ENCODE assay signal across 18 cellular contexts in genomic region chr19:11359421-11359820, GRCh38. TPM values are rescaled to one million over a fixed set of nuclear protein-coding genes. Genes with fewer than 3 reads are reported as not detected.
DNase-seq lines count a peak whose midpoint lies in the region; ATAC-seq, FAIRE-seq and TF ChIP-seq lines count a peak whose summit lies in the region.
"Had no signal": no experiment of that assay in that cellular context is flagged by ENCODE, and none has a peak within 500 bp of the region (broad histone marks: within the 10 kb centered on the region; RNA-seq: fewer than 3 reads in every experiment).

No MANE protein-coding gene starts in this region.

- no peak overlapping the region for H3K9ac ChIP-seq in HepG2 (ENCODE audit: insufficient read depth, low read depth, low read length)
- H3K9ac ChIP-seq: BLaER1 treated with 17β-estradiol and CSF1 and Interleukin-3, amounts not matched to agents 10 nM and 100 nM had no signal

- in situ Hi-C loops in HepG2 (cut with HindIII; ENCODE audit: extremely low pct_ligation_motif_present, low pct_unique_long_range_greater_than_20kb): no loop called here

- CTCF ChIA-PET in PC-9 (lab: Charles Lee) (no interaction called here), HepG2 (lab: Yijun Ruan, JAX; ENCODE audit: low intra/inter-chr PET ratio, low total read pairs) (no interaction called here)

- no peak for FAIRE-seq in HepG2 (lab: Jason Lieb, UNC)
- FAIRE-seq: H54 had no signal

- H3K9me3 Mint-ChIP-seq in type B pancreatic cell: no peaks in the 10 kb centered on the region
- H3K9me3 Mint-ChIP-seq: CD8-positive, alpha-beta T cell; GM23338 had no signal

- H3K4me1 Mint-ChIP-seq in type B pancreatic cell (ENCODE audit: unreplicated experiment): peaks cover 13% of the 10 kb centered on the region

- peaks cover 6% of the 10 kb centered on the region for H4K20me1 ChIP-seq in PC-9 (ENCODE audit: insufficient read depth)
- H4K20me1 ChIP-seq in HepG2 (ENCODE audit: insufficient read depth, low read length): no peaks in the 10 kb centered on the region

- H3K36me3 ChIP-seq in PC-9 (ENCODE audit: low read depth) (peaks cover 5% of the 10 kb centered on the region; the same call in 1 of the 2 replicates), HepG2 (replicated peaks in 1 of 2; ENCODE audit: control insufficient read depth in 1 of 2, insufficient read depth in 2 of 2, low read length in 2 of 2) (no peaks in the 10 kb centered on the region; a peak in 1 of 5 replicates)

- no peaks in the 10 kb centered on the region for H3K27me3 ChIP-seq in PC-9 (ENCODE audit: insufficient read depth, low read depth)
- no peaks in the 10 kb centered on the region for H3K27me3 ChIP-seq in HepG2 (ENCODE audit: control insufficient read depth in 1 of 2, insufficient read depth in 2 of 2, low read length in 2 of 2)
- H3K27me3 ChIP-seq: BLaER1 treated with 17β-estradiol and CSF1 and Interleukin-3, amounts not matched to agents 10 nM and 100 nM had no signal

- POLR2A ChIA-PET in PC-9 (lab: Charles Lee; ENCODE audit: unreplicated experiment): no interaction called here
- POLR2A ChIA-PET in HepG2 (lab: Yijun Ruan, JAX): no interaction called here

- no TSS peak for BruUV-seq in PC-9 (replicated peaks; lab: Mats Ljungman, UMichigan)
- BruUV-seq in HepG2 (replicated peaks; lab: Mats Ljungman, UMichigan): no TSS peak

- no peak overlapping the region for H2AFZ ChIP-seq in PC-9
- no peak overlapping the region for H2AFZ ChIP-seq in HepG2 (ENCODE audit: low read length)
- H2AFZ ChIP-seq: GM23338 had no signal

- H3K36me3 Mint-ChIP-seq in type B pancreatic cell: no peaks in the 10 kb centered on the region

- TF ChIP-seq POLR2A in HepG2 (IDR thresholded peaks at IDR 0.05; ENCODE audit: insufficient read depth in 1 of 2, low read depth in 2 of 2, low read length in 2 of 2): no peak

- H3K27ac ChIP-seq in PC-9: no peak overlapping the region
- H3K27ac ChIP-seq in HepG2 (ENCODE audit: extremely low read length, insufficient read depth, low read length): no peak overlapping the region
- H3K27ac ChIP-seq: BLaER1 treated with 17β-estradiol and CSF1 and Interleukin-3, amounts not matched to agents 10 nM and 100 nM had no signal

- TF ChIP-seq CTCF in PC-9 (conservative IDR thresholded peaks at IDR 0.05): no peak
- no peak for TF ChIP-seq CTCF in epithelial cell of esophagus (IDR thresholded peaks at IDR 0.05; ENCODE audit: insufficient read depth, low read depth, low read length, missing control alignments)
- no peak for TF ChIP-seq CTCF in HepG2 (CRISPR knock-in tag; IDR thresholded peaks at IDR 0.05)
- no peak for TF ChIP-seq CTCF in type B pancreatic cell (conservative IDR thresholded peaks at IDR 0.05)

- H3K4me3 ChIP-seq in PC-9: no peak overlapping the region
- no peak overlapping the region for H3K4me3 ChIP-seq in epithelial cell of esophagus (ENCODE audit: low read length)
- no peak overlapping the region for H3K4me3 ChIP-seq in HepG2 (replicated peaks in 1 of 3; ENCODE audit: insufficient read depth in 1 of 3, low read depth in 2 of 3, low read length in 3 of 3)
- H3K4me3 ChIP-seq: BLaER1 treated with 17β-estradiol and CSF1 and Interleukin-3, amounts not matched to agents 10 nM and 100 nM; GM23338 had no signal

- peak overlapping the region; percentile 36 for H3K4me3 Mint-ChIP-seq in type B pancreatic cell
- H3K4me3 Mint-ChIP-seq: B cell; CD8-positive, alpha-beta T cell; GM23338 had no signal

- H3K9me3 ChIP-seq in PC-9 (ENCODE audit: insufficient read depth, low read depth): no peaks in the 10 kb centered on the region
- no peaks in the 10 kb centered on the region for H3K9me3 ChIP-seq in HepG2 (ENCODE audit: low read length)
- H3K9me3 ChIP-seq: BLaER1 treated with 17β-estradiol and CSF1 and Interleukin-3, amounts not matched to agents 10 nM and 100 nM had no signal

- peaks cover 40% of the 10 kb centered on the region for H3K27me3 Mint-ChIP-seq in type B pancreatic cell

- no peaks in the 10 kb centered on the region for H3K9me2 ChIP-seq in PC-9 (ENCODE audit: insufficient read depth)

- H3K27ac Mint-ChIP-seq in type B pancreatic cell: no peak overlapping the region
- H3K27ac Mint-ChIP-seq: B cell; CD8-positive, alpha-beta T cell; GM23338 had no signal

- no peak for TF ChIP-seq RAD21 in HepG2 (CRISPR knock-in tag; IDR thresholded peaks at IDR 0.05)

- H3F3A ChIP-seq in PC-9 (ENCODE audit: insufficient read depth, low read depth): peaks cover 30% of the 10 kb centered on the region; the same call in 1 of the 2 replicates

- DNase-seq in PC-9: peak; percentile 61 to 77
- DNase-seq in epithelial cell of esophagus (ENCODE audit: low read depth): peak; percentile 53
- no peak for DNase-seq in HepG2 (ENCODE audit: low spot score)
- DNase-seq in type B pancreatic cell (ENCODE audit: extremely low spot score, unreplicated experiment): no peak
- DNase-seq in DMS53 treated with DMSO at 0.1 percent for 48 hours (lab: John Stamatoyannopoulos, UW; ENCODE audit: unreplicated experiment): no peak
- DNase-seq in globus pallidus (ENCODE audit: low spot score): no peak
- no peak for DNase-seq in glomerular visceral epithelial cell (ENCODE audit: extremely low spot score)
- DNase-seq: Calu3; CD8-positive, alpha-beta T cell; DMS 273 treated with DMSO at 0.1 percent for 48 hours; DMS79 treated with DMSO at 0.1 percent for 48 hours; HCEC 1CT; IMR-90 had no signal

- 92% methylated on average over 8 of the region's 11 CpGs for WGBS in HepG2 (ENCODE audit: low lambda C conversion rate)

- no peak for TF ChIP-seq EP300 in HepG2 (IDR thresholded peaks at IDR 0.05; ENCODE audit: low read depth in 2 of 2, low read length in 2 of 2)
- TF ChIP-seq EP300 in HepG2 (CRISPR knock-in tag; IDR thresholded peaks at IDR 0.05; ENCODE audit: borderline replicate concordance): no peak

- intact Hi-C loops in PC-9 (cut with micrococcal nuclease; ENCODE audit: unreplicated experiment) (no loop called here), HepG2 (cut with micrococcal nuclease; ENCODE audit: unreplicated experiment) (no loop called here)

- ATAC-seq in HepG2: no peak
- ATAC-seq: CD8-positive, alpha-beta T cell; GM23338 had no signal

- H3K4me1 ChIP-seq in PC-9 (replicated peaks; ENCODE audit: insufficient read depth): peaks cover 25% of the 10 kb centered on the region
- H3K4me1 ChIP-seq in HepG2 (ENCODE audit: insufficient read depth, low read length): peaks cover 10% of the 10 kb centered on the region

- H3K79me2 ChIP-seq in PC-9 (ENCODE audit: low read depth) (peaks cover 7% of the 10 kb centered on the region), HepG2 (ENCODE audit: insufficient read depth, low read length) (no peaks in the 10 kb centered on the region)

- no peak overlapping the region; the same call in 1 of the 2 replicates for H3K4me2 ChIP-seq in PC-9
- no peak overlapping the region for H3K4me2 ChIP-seq in HepG2 (ENCODE audit: low read depth, low read length)
- H3K4me2 ChIP-seq: BLaER1 treated with 17β-estradiol and CSF1 and Interleukin-3, amounts not matched to agents 10 nM and 100 nM; GM23338 had no signal

RNA-seq across cellular contexts. Expression of gene PLPPR2, which starts 4.2 kb away (rescaled TPM):
- total RNA-seq in PC-9 (2021) (25.2 and 30.4 TPM in 2 replicates), HepG2 (2016; rRNA removed; fragmentation: Illumina TruSeq; extraction: Trizol) (0.77 and 1.5 TPM in 2 replicates), type B pancreatic cell (ENCODE audit: low replicate concordance) (11.1 and 15.9 TPM in 2 replicates)
- total RNA-seq in HepG2 (2016; cell fraction: cytosol; rRNA removed; fragmentation: Illumina TruSeq; extraction: Trizol; ENCODE audit: low read depth): 1.2 and 1.3 TPM in 2 replicates
- total RNA-seq in HepG2 (2016; cell fraction: insoluble cytoplasmic fraction; rRNA removed; fragmentation: Illumina TruSeq; extraction: Trizol): 0.70 and 1.3 TPM in 2 replicates
- 1.9 and 3.1 TPM in 2 replicates for total RNA-seq in HepG2 (2016; cell fraction: membrane; rRNA removed; fragmentation: Illumina TruSeq; extraction: Trizol)
- 1.1 and 1.8 TPM in 2 replicates for total RNA-seq in HepG2 (2016; cell fraction: nucleus; rRNA removed; fragmentation: Illumina TruSeq; extraction: Trizol)
- polyA plus RNA-seq in HepG2 (2011; rRNA removed): 2.1 and 4.2 TPM in 2 replicates
- 1.9 and 2.5 TPM in 2 replicates for polyA plus RNA-seq in HepG2 (2011; cell fraction: cytosol; rRNA removed)
- polyA plus RNA-seq in HepG2 (2011; cell fraction: nucleus; rRNA removed): 17.0 and 17.4 TPM in 2 replicates
- polyA plus RNA-seq in HepG2 (2012): 3.2 and 4.3 TPM in 2 replicates
- 2.2 and 3.3 TPM in 2 replicates for polyA plus RNA-seq in HepG2 (2016; cell fraction: cytosol; fragmentation: Illumina TruSeq; extraction: Trizol; ENCODE audit: low read depth)
- polyA plus RNA-seq in HepG2 (2016; cell fraction: insoluble cytoplasmic fraction; fragmentation: Illumina TruSeq; extraction: Trizol; ENCODE audit: low read depth): 1.3 and 2.2 TPM in 2 replicates
- 4.4 and 5.3 TPM in 2 replicates for polyA plus RNA-seq in HepG2 (2016; cell fraction: membrane; fragmentation: Illumina TruSeq; extraction: Trizol; ENCODE audit: low read depth)
- polyA plus RNA-seq in HepG2 (2016; cell fraction: nucleus; fragmentation: Illumina TruSeq; extraction: Trizol; ENCODE audit: insufficient read depth, low read depth): 3.3 and 4.8 TPM in 2 replicates
- polyA minus RNA-seq in HepG2 (2011; rRNA and poly(A)+ RNA removed; ENCODE audit: low replicate concordance): 7.2 and 7.3 TPM in 2 replicates
- 1.3 and 2.5 TPM in 2 replicates for polyA minus RNA-seq in HepG2 (2011; cell fraction: cytosol; rRNA and poly(A)+ RNA removed)
- polyA minus RNA-seq in HepG2 (2011; cell fraction: nucleus; rRNA and poly(A)+ RNA removed): 2.8 and 4.7 TPM in 2 replicates

RNA-seq across cellular contexts. Expression of gene CCDC159, which starts 13.1 kb away (rescaled TPM):
- total RNA-seq in PC-9 (2021): 9.4 and 13.7 TPM in 2 replicates
- 1.2 and 1.7 TPM in 2 replicates for total RNA-seq in HepG2 (2016; rRNA removed; fragmentation: Illumina TruSeq; extraction: Trizol)
- 0.81 and 0.88 TPM in 2 replicates for total RNA-seq in HepG2 (2016; cell fraction: cytosol; rRNA removed; fragmentation: Illumina TruSeq; extraction: Trizol; ENCODE audit: low read depth)
- 0.82 and 1.3 TPM in 2 replicates for total RNA-seq in HepG2 (2016; cell fraction: insoluble cytoplasmic fraction; rRNA removed; fragmentation: Illumina TruSeq; extraction: Trizol)
- 1.4 and 1.9 TPM in 2 replicates for total RNA-seq in HepG2 (2016; cell fraction: membrane; rRNA removed; fragmentation: Illumina TruSeq; extraction: Trizol)
- 2.7 and 4.7 TPM in 2 replicates for total RNA-seq in HepG2 (2016; cell fraction: nucleus; rRNA removed; fragmentation: Illumina TruSeq; extraction: Trizol)
- polyA plus RNA-seq in HepG2 (2011; rRNA removed): 6.3 and 9.1 TPM in 2 replicates
- 2.8 and 3.3 TPM in 2 replicates for polyA plus RNA-seq in HepG2 (2011; cell fraction: cytosol; rRNA removed)
- polyA plus RNA-seq in HepG2 (2011; cell fraction: nucleus; rRNA removed): 44.4 and 50.4 TPM in 2 replicates
- polyA plus RNA-seq in HepG2 (2012): 4.5 and 6.5 TPM in 2 replicates
- 1.7 and 2.1 TPM in 2 replicates for polyA plus RNA-seq in HepG2 (2016; cell fraction: cytosol; fragmentation: Illumina TruSeq; extraction: Trizol; ENCODE audit: low read depth)
- polyA plus RNA-seq in HepG2 (2016; cell fraction: insoluble cytoplasmic fraction; fragmentation: Illumina TruSeq; extraction: Trizol; ENCODE audit: low read depth): 2.2 TPM in 2 replicates
- polyA plus RNA-seq in HepG2 (2016; cell fraction: membrane; fragmentation: Illumina TruSeq; extraction: Trizol; ENCODE audit: low read depth): 1.5 and 2.1 TPM in 2 replicates
- polyA plus RNA-seq in HepG2 (2016; cell fraction: nucleus; fragmentation: Illumina TruSeq; extraction: Trizol; ENCODE audit: insufficient read depth, low read depth): 8.6 and 11.0 TPM in 2 replicates
- 2.6 and 3.3 TPM in 2 replicates for polyA minus RNA-seq in HepG2 (2011; rRNA and poly(A)+ RNA removed; ENCODE audit: low replicate concordance)
- polyA minus RNA-seq in HepG2 (2011; cell fraction: cytosol; rRNA and poly(A)+ RNA removed): 0.97 TPM in 1 of 2 replicates, not detected in the other
- 7.0 and 7.8 TPM in 2 replicates for polyA minus RNA-seq in HepG2 (2011; cell fraction: nucleus; rRNA and poly(A)+ RNA removed)
- 9.6 and 12.1 TPM in 2 replicates for total RNA-seq in type B pancreatic cell (ENCODE audit: low replicate concordance)
- total RNA-seq: HT1080 had no signal

RNA-seq across cellular contexts. Expression of gene TMEM205, which starts 13.4 kb away (rescaled TPM):
- total RNA-seq in PC-9 (2021): 80.3 and 90.6 TPM in 2 replicates
- 22.8 and 45.5 TPM in 2 replicates for total RNA-seq in HepG2 (2016; rRNA removed; fragmentation: Illumina TruSeq; extraction: Trizol)
- 23.9 and 36.8 TPM in 2 replicates for total RNA-seq in HepG2 (2016; cell fraction: cytosol; rRNA removed; fragmentation: Illumina TruSeq; extraction: Trizol; ENCODE audit: low read depth)
- total RNA-seq in HepG2 (2016; cell fraction: insoluble cytoplasmic fraction; rRNA removed; fragmentation: Illumina TruSeq; extraction: Trizol): 26.6 and 43.5 TPM in 2 replicates
- 20.5 and 27.0 TPM in 2 replicates for total RNA-seq in HepG2 (2016; cell fraction: membrane; rRNA removed; fragmentation: Illumina TruSeq; extraction: Trizol)
- 40.9 and 45.4 TPM in 2 replicates for total RNA-seq in HepG2 (2016; cell fraction: nucleus; rRNA removed; fragmentation: Illumina TruSeq; extraction: Trizol)
- 98.7 and 119 TPM in 2 replicates for polyA plus RNA-seq in HepG2 (2011; rRNA removed)
- polyA plus RNA-seq in HepG2 (2011; cell fraction: cytosol; rRNA removed): 206 and 218 TPM in 2 replicates
- 131 and 158 TPM in 2 replicates for polyA plus RNA-seq in HepG2 (2011; cell fraction: nucleus; rRNA removed)
- 57.4 and 59.1 TPM in 2 replicates for polyA plus RNA-seq in HepG2 (2012)
- polyA plus RNA-seq in HepG2 (2016; cell fraction: cytosol; fragmentation: Illumina TruSeq; extraction: Trizol; ENCODE audit: low read depth): 31.8 and 38.8 TPM in 2 replicates
- 33.6 and 35.9 TPM in 2 replicates for polyA plus RNA-seq in HepG2 (2016; cell fraction: insoluble cytoplasmic fraction; fragmentation: Illumina TruSeq; extraction: Trizol; ENCODE audit: low read depth)
- polyA plus RNA-seq in HepG2 (2016; cell fraction: membrane; fragmentation: Illumina TruSeq; extraction: Trizol; ENCODE audit: low read depth): 24.0 and 30.5 TPM in 2 replicates
- polyA plus RNA-seq in HepG2 (2016; cell fraction: nucleus; fragmentation: Illumina TruSeq; extraction: Trizol; ENCODE audit: insufficient read depth, low read depth): 71.8 and 88.8 TPM in 2 replicates
- polyA minus RNA-seq in HepG2 (2011; rRNA and poly(A)+ RNA removed; ENCODE audit: low replicate concordance): 48.8 and 93.8 TPM in 2 replicates
- 25.0 and 36.6 TPM in 2 replicates for polyA minus RNA-seq in HepG2 (2011; cell fraction: cytosol; rRNA and poly(A)+ RNA removed)
- 8.2 and 12.7 TPM in 2 replicates for polyA minus RNA-seq in HepG2 (2011; cell fraction: nucleus; rRNA and poly(A)+ RNA removed)
- total RNA-seq in type B pancreatic cell (ENCODE audit: low replicate concordance): 58.6 and 68.3 TPM in 2 replicates

RNA-seq across cellular contexts. Expression of gene SWSAP1, which starts 15.0 kb away (rescaled TPM):
- total RNA-seq in PC-9 (2021) (4.6 and 4.8 TPM in 2 replicates), HepG2 (2016; rRNA removed; fragmentation: Illumina TruSeq; extraction: Trizol) (3.1 and 3.3 TPM in 2 replicates), type B pancreatic cell (ENCODE audit: low replicate concordance) (2.7 and 4.3 TPM in 2 replicates)
- total RNA-seq in HepG2 (2016; cell fraction: cytosol; rRNA removed; fragmentation: Illumina TruSeq; extraction: Trizol; ENCODE audit: low read depth): 0.81 and 1.5 TPM in 2 replicates
- total RNA-seq in HepG2 (2016; cell fraction: insoluble cytoplasmic fraction; rRNA removed; fragmentation: Illumina TruSeq; extraction: Trizol): 3.1 and 3.4 TPM in 2 replicates
- total RNA-seq in HepG2 (2016; cell fraction: membrane; rRNA removed; fragmentation: Illumina TruSeq; extraction: Trizol): 1.9 and 2.2 TPM in 2 replicates
- total RNA-seq in HepG2 (2016; cell fraction: nucleus; rRNA removed; fragmentation: Illumina TruSeq; extraction: Trizol): 1.3 and 2.3 TPM in 2 replicates
- 2.7 and 3.9 TPM in 2 replicates for polyA plus RNA-seq in HepG2 (2011; rRNA removed)
- 2.3 and 3.3 TPM in 2 replicates for polyA plus RNA-seq in HepG2 (2011; cell fraction: cytosol; rRNA removed)
- 4.9 and 5.4 TPM in 2 replicates for polyA plus RNA-seq in HepG2 (2011; cell fraction: nucleus; rRNA removed)
- polyA plus RNA-seq in HepG2 (2012): 1.5 and 1.6 TPM in 2 replicates
- polyA plus RNA-seq in HepG2 (2016; cell fraction: cytosol; fragmentation: Illumina TruSeq; extraction: Trizol; ENCODE audit: low read depth): 0.61 and 0.65 TPM in 2 replicates
- polyA plus RNA-seq in HepG2 (2016; cell fraction: insoluble cytoplasmic fraction; fragmentation: Illumina TruSeq; extraction: Trizol; ENCODE audit: low read depth): 3.9 and 4.4 TPM in 2 replicates
- polyA plus RNA-seq in HepG2 (2016; cell fraction: membrane; fragmentation: Illumina TruSeq; extraction: Trizol; ENCODE audit: low read depth): 1.2 and 1.6 TPM in 2 replicates
- polyA plus RNA-seq in HepG2 (2016; cell fraction: nucleus; fragmentation: Illumina TruSeq; extraction: Trizol; ENCODE audit: insufficient read depth, low read depth): 2.9 and 3.2 TPM in 2 replicates
- polyA minus RNA-seq in HepG2 (2011; rRNA and poly(A)+ RNA removed; ENCODE audit: low replicate concordance): 1.3 and 2.7 TPM in 2 replicates
- polyA minus RNA-seq in HepG2 (2011; cell fraction: cytosol; rRNA and poly(A)+ RNA removed): 0.79 and 0.97 TPM in 2 replicates
- polyA minus RNA-seq in HepG2 (2011; cell fraction: nucleus; rRNA and poly(A)+ RNA removed): 1.8 and 2.7 TPM in 2 replicates

RNA-seq across cellular contexts. Expression of gene RAB3D, which starts 20.0 kb away (rescaled TPM):
- 35.0 and 36.5 TPM in 2 replicates for total RNA-seq in PC-9 (2021)
- 2.0 and 3.3 TPM in 2 replicates for total RNA-seq in HepG2 (2016; rRNA removed; fragmentation: Illumina TruSeq; extraction: Trizol)
- total RNA-seq in HepG2 (2016; cell fraction: cytosol; rRNA removed; fragmentation: Illumina TruSeq; extraction: Trizol; ENCODE audit: low read depth): 0.26 and 0.40 TPM in 2 replicates
- total RNA-seq in HepG2 (2016; cell fraction: insoluble cytoplasmic fraction; rRNA removed; fragmentation: Illumina TruSeq; extraction: Trizol): 1.9 and 2.7 TPM in 2 replicates
- total RNA-seq in HepG2 (2016; cell fraction: membrane; rRNA removed; fragmentation: Illumina TruSeq; extraction: Trizol): 1.9 and 2.1 TPM in 2 replicates
- 1.5 and 1.8 TPM in 2 replicates for total RNA-seq in HepG2 (2016; cell fraction: nucleus; rRNA removed; fragmentation: Illumina TruSeq; extraction: Trizol)
- polyA plus RNA-seq in HepG2 (2011; rRNA removed): 16.1 and 19.9 TPM in 2 replicates
- 12.0 and 13.8 TPM in 2 replicates for polyA plus RNA-seq in HepG2 (2011; cell fraction: cytosol; rRNA removed)
- 7.5 and 9.8 TPM in 2 replicates for polyA plus RNA-seq in HepG2 (2011; cell fraction: nucleus; rRNA removed)
- 2.1 TPM in 2 replicates for polyA plus RNA-seq in HepG2 (2012)
- 0.28 and 0.29 TPM in 2 replicates for polyA plus RNA-seq in HepG2 (2016; cell fraction: cytosol; fragmentation: Illumina TruSeq; extraction: Trizol; ENCODE audit: low read depth)
- 3.1 and 3.9 TPM in 2 replicates for polyA plus RNA-seq in HepG2 (2016; cell fraction: insoluble cytoplasmic fraction; fragmentation: Illumina TruSeq; extraction: Trizol; ENCODE audit: low read depth)
- 0.98 and 1.6 TPM in 2 replicates for polyA plus RNA-seq in HepG2 (2016; cell fraction: membrane; fragmentation: Illumina TruSeq; extraction: Trizol; ENCODE audit: low read depth)
- polyA plus RNA-seq in HepG2 (2016; cell fraction: nucleus; fragmentation: Illumina TruSeq; extraction: Trizol; ENCODE audit: insufficient read depth, low read depth): 2.7 and 3.4 TPM in 2 replicates
- 91.8 and 118 TPM in 2 replicates for polyA minus RNA-seq in HepG2 (2011; rRNA and poly(A)+ RNA removed; ENCODE audit: low replicate concordance)
- 11.3 and 12.6 TPM in 2 replicates for polyA minus RNA-seq in HepG2 (2011; cell fraction: cytosol; rRNA and poly(A)+ RNA removed)
- polyA minus RNA-seq in HepG2 (2011; cell fraction: nucleus; rRNA and poly(A)+ RNA removed): 5.3 and 6.6 TPM in 2 replicates
- total RNA-seq in type B pancreatic cell (ENCODE audit: low replicate concordance): 45.3 and 77.5 TPM in 2 replicates
- total RNA-seq: HT1080 had no signal

Comparison
In these comparisons a context has a peak if more than half of its experiments do, and no peak if none do; other contexts are left out.
1. DNase-seq: peak in PC-9 (2 of 2) and epithelial cell of esophagus (single experiment); none in HepG2 (single experiment), type B pancreatic cell (single experiment), DMS53 treated with DMSO at 0.1 percent for 48 hours (single experiment), globus pallidus (single experiment) and glomerular visceral epithelial cell (single experiment).